8 cellular contexts compared by ENCODE assay signal in the genomic region with DNA sequence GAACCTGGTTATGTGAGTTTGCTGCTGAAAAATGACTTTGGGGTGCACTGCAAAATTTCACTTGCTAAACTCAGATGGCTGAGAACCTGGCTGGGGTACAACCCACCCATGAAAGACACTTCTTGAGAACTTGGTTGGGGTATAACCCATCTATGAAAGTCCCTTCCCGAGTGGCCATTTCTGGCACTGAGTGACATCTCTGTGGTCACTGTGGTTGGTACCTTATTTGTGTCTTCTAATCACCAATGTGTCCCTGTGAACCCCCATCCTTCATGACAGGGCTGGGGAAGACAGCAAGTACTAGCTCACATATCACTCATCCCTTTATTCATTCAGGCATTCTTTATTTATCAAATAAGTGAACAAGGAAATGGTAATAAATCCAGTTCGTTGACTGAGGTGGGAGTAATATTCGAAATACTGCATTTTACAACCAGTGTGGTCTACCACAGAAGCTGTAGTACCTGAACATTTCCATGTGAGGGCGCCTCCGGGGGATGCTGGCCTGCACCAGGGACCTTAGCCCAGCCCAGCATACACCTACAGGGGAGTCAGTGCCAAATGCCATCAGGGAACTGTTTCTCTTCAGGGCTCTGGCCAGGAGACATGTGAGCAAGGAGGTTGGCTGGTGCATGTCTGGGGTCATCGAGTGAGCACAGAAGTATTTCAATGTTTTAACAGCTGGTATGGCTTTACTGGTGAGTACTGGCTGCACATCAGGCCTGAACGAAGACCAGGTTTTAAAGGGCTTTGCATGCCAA.
DNase-seq lines count a peak whose midpoint lies in the region; ATAC-seq and TF ChIP-seq lines count a peak whose summit lies in the region.

No MANE protein-coding gene starts in this region.

- H3K27ac ChIP-seq in left ventricle myocardium inferior (replicated peaks) = peak overlapping the region; percentile 2

- H3K36me3 ChIP-seq in left ventricle myocardium inferior = no peaks in the 10 kb centered on the region

- H3K27me3 ChIP-seq in left ventricle myocardium inferior (ENCODE audit: low read depth) = no peaks in the 10 kb centered on the region

- intact Hi-C loops in left ventricle myocardium inferior (cut with micrococcal nuclease) = no loop called here
- intact Hi-C loops in Right ventricle myocardium superior (cut with DNase I) = no loop called here

- H3K9me3 Mint-ChIP-seq in type B pancreatic cell = no peaks in the 10 kb centered on the region
- H3K9me3 Mint-ChIP-seq in stimulated activated effector memory CD8-positive, alpha-beta T cell treated with anti-CD3 and anti-CD28 coated beads, Interleukin-12 subunit alpha, Interleukin-12 subunit beta, amount 100 ng/mL, for 72 hours = no peaks in the 10 kb centered on the region

- no peak for DNase-seq in left ventricle myocardium inferior
- no peak for DNase-seq in Right ventricle myocardium superior
- DNase-seq in NCI-H2196 (lab: John Stamatoyannopoulos, UW; ENCODE audit: unreplicated experiment) = peak; percentile 73
- DNase-seq in epithelial cell of proximal tubule (ENCODE audit: low read depth) = no peak
- no peak for DNase-seq in type B pancreatic cell (ENCODE audit: extremely low spot score, unreplicated experiment)
- no peak for DNase-seq in stimulated activated effector memory CD8-positive, alpha-beta T cell treated with anti-CD3 and anti-CD28 coated beads, Interleukin-12 subunit alpha, Interleukin-12 subunit beta, amount 100 ng/mL, for 72 hours (ENCODE audit: low spot score in 2 of 2)
- no peak for DNase-seq in omental fat pad (ENCODE audit: low spot score)
- no peak for DNase-seq in superior temporal gyrus (ENCODE audit: extremely low spot score)

- H3K9me3 ChIP-seq in left ventricle myocardium inferior (replicated peaks) = no peaks in the 10 kb centered on the region

- peaks cover 17% of the 10 kb centered on the region for H3K4me1 ChIP-seq in left ventricle myocardium inferior

- H3K4me3 ChIP-seq in left ventricle myocardium inferior (no peak overlapping the region), epithelial cell of proximal tubule (ENCODE audit: low read depth, low read length) (no peak overlapping the region)

- H3K4me3 Mint-ChIP-seq in type B pancreatic cell = no peak overlapping the region
- H3K4me3 Mint-ChIP-seq in stimulated activated effector memory CD8-positive, alpha-beta T cell treated with anti-CD3 and anti-CD28 coated beads, Interleukin-12 subunit alpha, Interleukin-12 subunit beta, amount 100 ng/mL, for 72 hours = no peak overlapping the region

- H3K36me3 Mint-ChIP-seq in type B pancreatic cell = no peaks in the 10 kb centered on the region
- no peaks in the 10 kb centered on the region for H3K36me3 Mint-ChIP-seq in stimulated activated effector memory CD8-positive, alpha-beta T cell treated with anti-CD3 and anti-CD28 coated beads, Interleukin-12 subunit alpha, Interleukin-12 subunit beta, amount 100 ng/mL, for 72 hours

- H3K27me3 Mint-ChIP-seq in type B pancreatic cell = peaks cover 22% of the 10 kb centered on the region

- H3K27ac Mint-ChIP-seq in type B pancreatic cell = no peak overlapping the region
- H3K27ac Mint-ChIP-seq in stimulated activated effector memory CD8-positive, alpha-beta T cell treated with anti-CD3 and anti-CD28 coated beads, Interleukin-12 subunit alpha, Interleukin-12 subunit beta, amount 100 ng/mL, for 72 hours = no peak overlapping the region

- ATAC-seq in Right ventricle myocardium superior (ENCODE audit: poor library complexity) (no peak), omental fat pad (ENCODE audit: low FRiP score) (no peak)
- no peak for ATAC-seq in stimulated activated effector memory CD8-positive, alpha-beta T cell treated with anti-CD3 and anti-CD28 coated beads, Interleukin-12 subunit alpha, Interleukin-12 subunit beta, amount 100 ng/mL, for 72 hours

- peak; percentile 48 for TF ChIP-seq CTCF in left ventricle myocardium inferior (IDR thresholded peaks at IDR 0.05; ENCODE audit: borderline replicate concordance)
- peak; percentile 58 for TF ChIP-seq CTCF in epithelial cell of proximal tubule (conservative IDR thresholded peaks at IDR 0.05; ENCODE audit: low read depth, low read length)
- peak; percentile 60 for TF ChIP-seq CTCF in type B pancreatic cell (conservative IDR thresholded peaks at IDR 0.05)
- TF ChIP-seq CTCF in omental fat pad (IDR thresholded peaks at IDR 0.05) = no peak

- H3K4me1 Mint-ChIP-seq in type B pancreatic cell (ENCODE audit: unreplicated experiment) = peaks cover 2% of the 10 kb centered on the region
- no peaks in the 10 kb centered on the region for H3K4me1 Mint-ChIP-seq in stimulated activated effector memory CD8-positive, alpha-beta T cell treated with anti-CD3 and anti-CD28 coated beads, Interleukin-12 subunit alpha, Interleukin-12 subunit beta, amount 100 ng/mL, for 72 hours

Comparison
In these comparisons a context has a peak if more than half of its experiments do, and no peak if none do; other contexts are left out.
1. CTCF ChIP-seq: peak in left ventricle myocardium inferior (single experiment), epithelial cell of proximal tubule (single experiment) and type B pancreatic cell (single experiment); none in omental fat pad (0 of 3).